Comparison of ENCODE assay signal across 11 cellular contexts in the genomic region with DNA sequence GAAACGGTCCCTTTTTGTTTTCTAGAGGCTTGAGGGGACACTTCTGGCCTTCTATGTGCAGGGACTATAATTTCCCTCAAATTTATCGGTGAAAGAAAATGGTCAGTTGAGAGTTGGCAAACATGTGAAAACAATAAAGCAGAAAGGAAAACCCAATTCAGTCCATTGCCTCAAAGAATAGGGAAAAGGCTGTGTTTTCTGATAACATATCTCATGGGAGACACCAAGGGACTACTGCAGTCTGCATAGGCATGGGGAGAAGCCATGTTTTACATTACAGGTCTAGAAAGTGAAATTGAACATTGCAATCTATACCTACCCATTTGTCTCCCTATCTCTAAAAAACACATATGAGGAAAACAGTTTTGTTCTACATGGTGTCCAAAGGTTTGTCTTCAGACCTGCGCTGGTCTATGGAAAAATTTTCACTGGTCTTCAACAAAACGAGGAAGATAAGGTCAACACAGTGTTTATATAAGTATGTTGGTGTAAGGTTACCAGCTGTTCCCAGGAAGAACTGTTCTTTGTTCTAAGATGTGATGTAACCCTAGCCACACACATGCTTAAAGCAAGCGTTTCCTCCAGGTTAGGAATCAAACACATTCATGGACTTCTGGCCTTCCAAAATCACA.
DNase-seq lines count a peak whose midpoint lies in the region; ATAC-seq and TF ChIP-seq lines count a peak whose summit lies in the region.
"Had no signal": no experiment of that assay in that cellular context is flagged by ENCODE, and none has a peak within 500 bp of the region (broad histone marks: within the 10 kb centered on the region; RNA-seq: fewer than 3 reads in every experiment).

No MANE protein-coding gene starts in this region.

- peak overlapping the region in 2 of 4 donors; percentile 7 to 8 for H3K27ac ChIP-seq in body of pancreas
- H3K27ac ChIP-seq in mesendoderm (ENCODE audit: low read depth, low read length): no peak overlapping the region
- H3K27ac ChIP-seq: psoas muscle had no signal

- no peak for TF ChIP-seq POLR2A in body of pancreas (IDR thresholded peaks at IDR 0.05)
- no peak for TF ChIP-seq POLR2A in lower leg skin (IDR thresholded peaks at IDR 0.05)

- H3K4me3 ChIP-seq in body of pancreas: no peak overlapping the region
- no peak overlapping the region for H3K4me3 ChIP-seq in mesendoderm (ENCODE audit: low read length)
- no peak overlapping the region for H3K4me3 ChIP-seq in lower leg skin (ENCODE audit: low read depth, poor library complexity, severe bottlenecking)
- H3K4me3 ChIP-seq: psoas muscle had no signal

- no peaks in the 10 kb centered on the region for H3K79me1 ChIP-seq in mesendoderm (ENCODE audit: low read length)

- peaks cover 8% of the 10 kb centered on the region for H3K4me1 ChIP-seq in body of pancreas
- no peaks in the 10 kb centered on the region for H3K4me1 ChIP-seq in mesendoderm (ENCODE audit: control insufficient read depth, low read depth, low read length)
- H3K4me1 ChIP-seq: psoas muscle had no signal

- no peaks in the 10 kb centered on the region for H3K9me3 ChIP-seq in body of pancreas
- H3K9me3 ChIP-seq: psoas muscle had no signal

- ATAC-seq in body of pancreas: peak; percentile 48
- ATAC-seq in GM18870 (IDR thresholded peaks at IDR 0.05; ENCODE audit: unreplicated experiment): no peak

- TF ChIP-seq CTCF in body of pancreas (IDR thresholded peaks at IDR 0.05) (no peak), lower leg skin (IDR thresholded peaks at IDR 0.05) (no peak)

- H3K36me3 ChIP-seq in body of pancreas (replicated peaks in 1 of 2; ENCODE audit: insufficient read depth in 1 of 2, low read depth in 2 of 2) (no peaks in the 10 kb centered on the region), mesendoderm (ENCODE audit: control insufficient read depth, insufficient read depth, low read length) (no peaks in the 10 kb centered on the region)

- no peak overlapping the region for H2BK5ac ChIP-seq in mesendoderm (ENCODE audit: low read length)

- H3K56ac ChIP-seq in mesendoderm (ENCODE audit: low read length): no peak overlapping the region

- no peak overlapping the region for H2BK120ac ChIP-seq in mesendoderm (ENCODE audit: low read depth, low read length)

- no peak overlapping the region for H3K9ac ChIP-seq in mesendoderm (ENCODE audit: low read length)

- peak overlapping the region; percentile 51 for H3K18ac ChIP-seq in mesendoderm (ENCODE audit: low read length)

- H2BK15ac ChIP-seq in mesendoderm (replicated peaks; ENCODE audit: low read depth): no peak overlapping the region

- no peak overlapping the region for H3K23ac ChIP-seq in mesendoderm (ENCODE audit: low read length)

- H3K4me2 ChIP-seq in mesendoderm (ENCODE audit: low read length): no peak overlapping the region

- no peak overlapping the region for H4K8ac ChIP-seq in mesendoderm (ENCODE audit: low read depth, low read length)

- WGBS in body of pancreas, 2 donors: 41 to 51% methylated on average over 5 of the region's 5 CpGs
- no CpG with 5 or more reads among the region's 5 CpGs for WGBS in mesendoderm (ENCODE audit: extremely low coverage, insufficient coverage, low lambda C conversion rate)
- 72 to 81% methylated on average over 5 of the region's 5 CpGs for WGBS in lower leg skin, 2 donors

- no peak overlapping the region for H4K5ac ChIP-seq in mesendoderm (ENCODE audit: low read length)

- intact Hi-C loops in body of pancreas (cut with DNase I) (no loop called here), lower leg skin (cut with DNase I; ENCODE audit: low total_unique reads) (no loop called here)

- H3K27me3 ChIP-seq in body of pancreas (no peaks in the 10 kb centered on the region), mesendoderm (ENCODE audit: insufficient read depth, low read length, poor library complexity) (no peaks in the 10 kb centered on the region)

- H3K79me2 ChIP-seq in mesendoderm (ENCODE audit: control insufficient read depth, insufficient read depth, low read length): no peaks in the 10 kb centered on the region

- peak; percentile 46 for DNase-seq in Daoy (ENCODE audit: low read depth)
- DNase-seq in NCI-H146 treated with DMSO at 0.1 percent for 48 hours (lab: John Stamatoyannopoulos, UW; ENCODE audit: unreplicated experiment): peak; percentile 76
- DNase-seq in body of pancreas: no peak
- DNase-seq in mesendoderm: peak; percentile 66
- no peak for DNase-seq in ureter (ENCODE audit: low spot score)
- DNase-seq in lower leg skin (ENCODE audit: low spot score in 2 of 2): no peak
- no peak for DNase-seq in middle frontal gyrus (ENCODE audit: extremely low spot score, low spot score)
- DNase-seq: activated naive CD4-positive, alpha-beta T cell treated with anti-CD3 and anti-CD28 coated beads for 36 hours; KBM-7 had no signal

- H3K4ac ChIP-seq in mesendoderm (ENCODE audit: low read depth, low read length): no peak overlapping the region

- H2AK5ac ChIP-seq in mesendoderm (ENCODE audit: low read length): no peak overlapping the region

Comparison
In these comparisons a context has a peak if more than half of its experiments do, and no peak if none do; other contexts are left out.
1. DNase-seq: peak in Daoy (single experiment), NCI-H146 treated with DMSO at 0.1 percent for 48 hours (single experiment) and mesendoderm (single experiment); none in body of pancreas (0 of 4), ureter (single experiment), lower leg skin (0 of 2) and middle frontal gyrus (single experiment).